13 cellular contexts compared by ENCODE assay signal in the genomic region with DNA sequence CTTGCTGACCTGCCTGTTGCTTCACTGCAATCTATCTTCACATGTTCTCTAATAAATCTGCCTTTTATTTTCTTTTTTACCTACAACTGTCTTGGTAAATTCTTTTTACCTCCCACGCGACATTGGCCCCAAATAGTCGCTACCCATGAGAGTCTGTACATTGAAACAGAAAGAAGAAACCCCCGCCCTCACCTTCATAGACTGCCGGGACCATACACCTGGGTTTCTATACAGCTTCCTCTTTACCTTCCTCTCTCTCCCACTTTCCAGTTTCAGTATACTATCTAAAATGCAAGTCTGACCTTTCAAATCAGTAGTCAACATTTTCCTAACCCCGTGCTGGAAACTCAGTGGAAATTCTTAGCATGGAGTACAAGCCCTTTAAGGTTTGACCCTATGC. TPM values are rescaled to one million over a fixed set of nuclear protein-coding genes. Genes with fewer than 3 reads are reported as not detected.
DNase-seq lines count a peak whose midpoint lies in the region; ATAC-seq and TF ChIP-seq lines count a peak whose summit lies in the region.
"Had no signal": no experiment of that assay in that cellular context is flagged by ENCODE, and none has a peak within 500 bp of the region (broad histone marks: within the 10 kb centered on the region; RNA-seq: fewer than 3 reads in every experiment).

No MANE protein-coding gene starts in this region.

- CTCF ChIA-PET in GM10248 (lab: Yijun Ruan, JAX), result interaction anchor here (1.0 to 1.2 kb wide), 2 partner anchors 13 to 43 kb away, joined by 4 read pairs; no protein-coding TSS in a partner anchor

- H3K4me3 Mint-ChIP-seq in HFFc6 (no peak overlapping the region), mesothelial cell of epicardium (no peak overlapping the region)
- H3K4me3 Mint-ChIP-seq: WTC11 had no signal

- H3K27me3 Mint-ChIP-seq in HFFc6 (ENCODE audit: insufficient read depth), result peaks cover 16% of the 10 kb centered on the region
- H3K27me3 Mint-ChIP-seq in mesothelial cell of epicardium (ENCODE audit: low read depth), result peaks cover 46% of the 10 kb centered on the region

- POLR2A ChIA-PET in GM10248 (lab: Yijun Ruan, JAX), result no interaction called here

- peaks cover 18% of the 10 kb centered on the region for H3K4me1 Mint-ChIP-seq in HFFc6 (ENCODE audit: low read depth)
- H3K4me1 Mint-ChIP-seq in mesothelial cell of epicardium, result peaks cover 12% of the 10 kb centered on the region

- ATAC-seq in GM19438 (IDR thresholded peaks at IDR 0.05; ENCODE audit: low read depth, unreplicated experiment), result peak; percentile 56
- peak; percentile 49 for ATAC-seq in HG02642 (IDR thresholded peaks at IDR 0.05; ENCODE audit: poor library complexity, unreplicated experiment)
- peak; percentile 43 for ATAC-seq in HG03432 (IDR thresholded peaks at IDR 0.05; ENCODE audit: unreplicated experiment)
- ATAC-seq: WTC11 had no signal

- peak; percentile 53 for DNase-seq in GM10248 (ENCODE audit: extremely low spot score)
- DNase-seq in occipital lobe (lab: John Stamatoyannopoulos, UW), result no peak
- no peak for DNase-seq in NCI-H187 (lab: John Stamatoyannopoulos, UW)
- DNase-seq in HFFc6, result no peak
- no peak for DNase-seq in mesothelial cell of epicardium (ENCODE audit: low spot score in 2 of 2, unreplicated experiment in 2 of 2)
- DNase-seq: activated T-cell treated with anti-CD3 and anti-CD28 coated beads for 4 hours, Caco-2, mammary epithelial cell, nucleus accumbens had no signal

- H3K36me3 Mint-ChIP-seq in HFFc6 (ENCODE audit: low read depth) (no peaks in the 10 kb centered on the region), mesothelial cell of epicardium (no peaks in the 10 kb centered on the region)
- H3K36me3 Mint-ChIP-seq: WTC11 had no signal

- TF ChIP-seq CTCF in GM10248 (IDR thresholded peaks at IDR 0.05; ENCODE audit: control extremely low read depth, extremely low read depth, low read depth, missing control alignments), result no peak
- no peak for TF ChIP-seq CTCF in HFFc6 (IDR thresholded peaks at IDR 0.05)
- no peak for TF ChIP-seq CTCF in mesothelial cell of epicardium (IDR thresholded peaks at IDR 0.05; ENCODE audit: unreplicated experiment)

- H3K27ac Mint-ChIP-seq in HFFc6 (no peak overlapping the region), mesothelial cell of epicardium (no peak overlapping the region)
- H3K27ac Mint-ChIP-seq: WTC11 had no signal

- H3K9me3 Mint-ChIP-seq in HFFc6, result no peaks in the 10 kb centered on the region
- H3K9me3 Mint-ChIP-seq in mesothelial cell of epicardium, result no peaks in the 10 kb centered on the region

RNA-seq across cellular contexts. Expression of a gene that starts 4.8 kb away (rescaled TPM):
- total RNA-seq in occipital lobe (48.7 TPM), mesothelial cell of epicardium (0.22 to 0.27 TPM (median 0.23 TPM) in 3 replicates)
- not detected for total RNA-seq in HFFc6 (2021; fragmentation: NEBNext Ultra II Directional; extraction: Animal tissue kit (Norgen Biotek cat#: 25700))
- total RNA-seq: Caco-2, mammary epithelial cell had no signal

Comparison
In these comparisons a context has a peak if more than half of its experiments do, and no peak if none do; other contexts are left out.
1. RNA of a gene that starts 4.8 kb away (total RNA-seq): 48.7 TPM in occipital lobe (single experiment); 0.22 to 0.27 TPM in mesothelial cell of epicardium and not detected in HFFc6; every median in the first group is over 10 times any median in the second.
2. Peak in every context shown above with its lines, with median percentiles within 50 percentile points of each other: ATAC-seq.